In the genomic region with DNA sequence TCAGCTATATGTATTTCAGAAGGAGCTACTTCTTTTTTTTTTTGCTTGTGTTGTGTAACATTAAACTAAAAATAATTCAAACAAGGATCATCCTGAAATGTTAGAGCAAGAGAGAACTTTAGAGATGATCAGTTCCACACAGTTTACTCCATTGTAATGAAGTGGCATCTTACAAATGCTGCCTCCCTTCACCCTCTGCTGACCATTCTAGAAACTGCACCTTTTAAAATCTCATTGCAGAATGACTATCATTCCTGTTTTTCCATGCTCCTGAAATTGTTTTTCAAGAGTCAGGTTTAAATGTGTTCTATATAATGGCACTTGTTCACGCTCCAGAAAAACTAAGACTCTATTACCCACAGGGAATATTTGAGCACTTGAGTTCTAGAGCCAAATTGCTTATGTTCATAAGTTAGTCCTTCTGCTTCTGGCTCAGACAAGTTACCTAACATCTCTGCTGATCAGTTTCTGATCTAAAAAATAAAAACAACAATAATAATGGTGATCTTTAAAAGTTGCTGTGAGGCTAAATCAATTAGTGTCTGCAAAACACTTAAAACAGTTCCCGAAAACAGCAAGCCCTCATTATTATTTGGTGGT, we compare ENCODE assay signal across 8 cellular contexts.
DNase-seq lines count a peak whose midpoint lies in the region; ATAC-seq lines count a peak whose summit lies in the region.

No MANE protein-coding gene starts in this region.

- ATAC-seq in GM19395 (IDR thresholded peaks at IDR 0.05; ENCODE audit: unreplicated experiment) = peak; percentile 94

- DNase-seq in DMS 273 (lab: John Stamatoyannopoulos, UW; ENCODE audit: unreplicated experiment) (peak; percentile 65), HS-5 (ENCODE audit: low read depth) (peak; percentile 22), SKM-1 (lab: John Stamatoyannopoulos, UW; ENCODE audit: unreplicated experiment) (peak; percentile 33), globus pallidus (ENCODE audit: low spot score) (peak; percentile 30), stromal cell of bone marrow (ENCODE audit: low read depth) (peak; percentile 15), activated T-cell treated with anti-CD3 and anti-CD28 coated beads for 4 hours (no peak)
- no peak for DNase-seq in stimulated activated CD4-positive, alpha-beta T cell treated with anti-CD3 and anti-CD28 coated beads, Interleukin-12 subunit alpha, Interleukin-12 subunit beta, amount 100 ng/mL, for 4 hours

Comparison
In these comparisons a context has a peak if more than half of its experiments do, and no peak if none do; other contexts are left out.
1. DNase-seq: peak in DMS 273 (single experiment), HS-5 (single experiment), SKM-1 (single experiment), globus pallidus (single experiment) and stromal cell of bone marrow (single experiment); none in activated T-cell treated with anti-CD3 and anti-CD28 coated beads for 4 hours (single experiment) and stimulated activated CD4-positive, alpha-beta T cell treated with anti-CD3 and anti-CD28 coated beads, Interleukin-12 subunit alpha, Interleukin-12 subunit beta, amount 100 ng/mL, for 4 hours (single experiment).